ENCODE assay signal across 8 cellular contexts in genomic region chr10:11610855-11611247, GRCh38. TPM values are rescaled to one million over a fixed set of nuclear protein-coding genes. Genes with fewer than 3 reads are reported as not detected.
DNase-seq lines count a peak whose midpoint lies in the region; ATAC-seq and TF ChIP-seq lines count a peak whose summit lies in the region.

No MANE protein-coding gene starts in this region.

- peak; percentile 71 for DNase-seq in activated effector memory CD4-positive, alpha-beta T cell treated with anti-CD3 and anti-CD28 coated beads, Interleukin-2, amount 50 U/mL, for 16 hours
- no peak for DNase-seq in activated effector memory CD4-positive, alpha-beta T cell treated with Interleukin-2 at 50 U/mL for 16 hours
- DNase-seq in dorsolateral prefrontal cortex, result peak in 6 of 10 donors; percentile 22 to 55 (median 28)
- peak; percentile 51 for DNase-seq in lower lobe of right lung

- H3K27me3 ChIP-seq in dorsolateral prefrontal cortex (no peaks in the 10 kb centered on the region), lower lobe of right lung (ENCODE audit: low read depth) (no peaks in the 10 kb centered on the region)

- ATAC-seq in HG03280 (IDR thresholded peaks at IDR 0.05; ENCODE audit: unreplicated experiment) (peak; percentile 20), lower lobe of right lung (peak in 1 of 2 donors; percentile 31), GM21717 (IDR thresholded peaks at IDR 0.05; ENCODE audit: unreplicated experiment) (no peak)

- H3K4me1 Mint-ChIP-seq in stimulated activated naive CD8-positive, alpha-beta T cell treated with anti-CD3 and anti-CD28 coated beads, Interleukin-15, Interleukin-2, amounts not matched to agents 100 ng/mL and 50 ng/mL, for 24 hours (ENCODE audit: low read depth), result peaks cover 61% of the 10 kb centered on the region

- H3K4me3 ChIP-seq in dorsolateral prefrontal cortex (peak overlapping the region; percentile 30 to 91 (median 78)), lower lobe of right lung (peak overlapping the region; percentile 76)

- no peaks in the 10 kb centered on the region for H3K9me3 ChIP-seq in lower lobe of right lung

- H3K27ac ChIP-seq in VCaP (peak overlapping the region; percentile 92), dorsolateral prefrontal cortex (peak overlapping the region in 54 of 59 donors; percentile 11 to 93 (median 79)), lower lobe of right lung (peak overlapping the region; percentile 89)

- TF ChIP-seq CTCF in VCaP (conservative IDR thresholded peaks at IDR 0.05), result no peak
- no peak for TF ChIP-seq CTCF in dorsolateral prefrontal cortex (IDR thresholded peaks at IDR 0.05 in 54 of 56, conservative IDR thresholded peaks at IDR 0.05 in 2 of 56; ENCODE audit: low read depth in 1 of 56, partially characterized antibody in 56 of 56)
- no peak for TF ChIP-seq CTCF in lower lobe of right lung (IDR thresholded peaks at IDR 0.05)

- H3K4me1 ChIP-seq in lower lobe of right lung, result peaks cover 28% of the 10 kb centered on the region

- no peaks in the 10 kb centered on the region for H3K36me3 Mint-ChIP-seq in stimulated activated naive CD8-positive, alpha-beta T cell treated with anti-CD3 and anti-CD28 coated beads, Interleukin-15, Interleukin-2, amounts not matched to agents 100 ng/mL and 50 ng/mL, for 24 hours (ENCODE audit: low read depth)

- intact Hi-C loops in dorsolateral prefrontal cortex (cut with DNase I), result loop anchor here (5.0 to 10.0 kb wide), 5 partner anchors 74 to 114 kb away; no protein-coding TSS in a partner anchor
- intact Hi-C loops in lower lobe of right lung (cut with DNase I), result no loop called here

- H3K27ac Mint-ChIP-seq in stimulated activated naive CD8-positive, alpha-beta T cell treated with anti-CD3 and anti-CD28 coated beads, Interleukin-15, Interleukin-2, amounts not matched to agents 100 ng/mL and 50 ng/mL, for 24 hours, result peak overlapping the region; percentile 83

- no peaks in the 10 kb centered on the region for H3K36me3 ChIP-seq in lower lobe of right lung

- H3K4me3 Mint-ChIP-seq in stimulated activated naive CD8-positive, alpha-beta T cell treated with anti-CD3 and anti-CD28 coated beads, Interleukin-15, Interleukin-2, amounts not matched to agents 100 ng/mL and 50 ng/mL, for 24 hours, result peak overlapping the region; percentile 86

- peaks cover 9% of the 10 kb centered on the region for H3K27me3 Mint-ChIP-seq in stimulated activated naive CD8-positive, alpha-beta T cell treated with anti-CD3 and anti-CD28 coated beads, Interleukin-15, Interleukin-2, amounts not matched to agents 100 ng/mL and 50 ng/mL, for 24 hours

- H3K9me3 Mint-ChIP-seq in stimulated activated naive CD8-positive, alpha-beta T cell treated with anti-CD3 and anti-CD28 coated beads, Interleukin-15, Interleukin-2, amounts not matched to agents 100 ng/mL and 50 ng/mL, for 24 hours, result no peaks in the 10 kb centered on the region

RNA-seq across cellular contexts. Expression of gene USP6NL, which starts 0.6 kb away (rescaled TPM):
- total RNA-seq in dorsolateral prefrontal cortex (10 to 100 TPM in 104 of 120 experiments, 1 to 10 TPM in 16; 7.9 to 16.3 (median 11.9) TPM), lower lobe of right lung (20.0 TPM)
